In the genomic region with DNA sequence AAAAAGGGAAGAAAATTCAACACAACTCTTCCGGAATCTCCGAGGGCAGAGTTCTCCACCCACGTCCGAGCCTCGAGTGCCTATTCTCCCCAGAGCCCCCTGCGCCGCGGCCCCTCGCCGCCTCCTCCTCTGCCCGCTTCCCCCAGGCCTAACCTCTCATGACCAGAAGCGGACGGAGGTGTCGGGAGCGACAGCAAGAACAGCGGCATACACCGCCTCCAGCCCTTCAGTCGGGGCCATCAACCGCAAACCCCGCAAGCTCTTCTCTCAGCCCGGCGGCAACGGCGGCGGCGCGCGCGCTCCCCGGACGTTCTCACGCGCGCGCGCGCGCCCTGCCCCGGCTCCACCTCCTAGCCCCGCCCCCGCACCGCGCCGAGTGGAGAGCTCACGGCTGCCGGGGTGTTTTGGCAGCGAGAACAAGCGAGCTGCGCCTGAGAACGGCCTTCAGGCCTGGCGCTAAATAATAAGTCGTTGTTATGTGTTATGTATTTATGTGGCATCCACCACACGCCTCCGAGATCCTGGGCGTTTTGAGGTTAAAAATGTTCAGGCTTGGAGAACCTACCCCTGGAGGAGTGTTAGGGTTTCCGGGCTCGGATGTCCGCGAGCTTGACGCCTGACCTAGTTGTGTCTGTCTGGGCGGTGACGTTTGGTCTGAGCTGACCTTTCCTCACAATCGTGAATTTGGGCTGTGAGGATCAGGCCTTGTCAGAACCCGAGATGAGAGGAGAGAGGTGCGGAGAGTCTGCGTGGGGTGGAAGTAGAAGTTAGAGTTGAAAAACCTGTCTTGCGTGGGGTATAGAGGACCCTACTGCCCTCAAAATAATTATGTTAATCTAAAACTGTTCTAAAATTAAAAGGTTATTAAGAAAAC, we compare ENCODE assay signal across 8 cellular contexts. TPM values are rescaled to one million over a fixed set of nuclear protein-coding genes. Genes with fewer than 3 reads are reported as not detected.
DNase-seq lines count a peak whose midpoint lies in the region; ATAC-seq and TF ChIP-seq lines count a peak whose summit lies in the region.

A gene with protein sequence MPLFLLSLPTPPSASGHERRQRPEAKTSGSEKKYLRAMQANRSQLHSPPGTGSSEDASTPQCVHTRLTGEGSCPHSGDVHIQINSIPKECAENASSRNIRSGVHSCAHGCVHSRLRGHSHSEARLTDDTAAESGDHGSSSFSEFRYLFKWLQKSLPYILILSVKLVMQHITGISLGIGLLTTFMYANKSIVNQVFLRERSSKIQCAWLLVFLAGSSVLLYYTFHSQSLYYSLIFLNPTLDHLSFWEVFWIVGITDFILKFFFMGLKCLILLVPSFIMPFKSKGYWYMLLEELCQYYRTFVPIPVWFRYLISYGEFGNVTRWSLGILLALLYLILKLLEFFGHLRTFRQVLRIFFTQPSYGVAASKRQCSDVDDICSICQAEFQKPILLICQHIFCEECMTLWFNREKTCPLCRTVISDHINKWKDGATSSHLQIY (minus strand): TSS at position 286 of the 874 bp plus-strand sequence. CDS start 77 bp downstream, at position 209.

- intact Hi-C loops in IMR-90 (cut with micrococcal nuclease): loop anchor here (10.0 kb wide), 1 partner anchor 70 kb away; no protein-coding TSS in a partner anchor

- peak within 1 kb of the TSS; percentile 21 to 99 for H4K8ac ChIP-seq in IMR-90 (ENCODE audit: low read depth in 2 of 2, low read length in 2 of 2)

- H3K4ac ChIP-seq in IMR-90 (ENCODE audit: low read depth, low read length): peak within 1 kb of the TSS; percentile 96

- peak within 1 kb of the TSS; percentile 93 for H4K91ac ChIP-seq in IMR-90 (ENCODE audit: insufficient read depth, low read depth, low read length)

- peaks cover 28% of the 10 kb centered on the region for H3K4me1 Mint-ChIP-seq in activated T-cell treated with anti-CD3 and anti-CD28 coated beads, Interleukin-2, amount 50 U/mL, for 24 hours (ENCODE audit: low read depth)

- H4K5ac ChIP-seq in IMR-90 (ENCODE audit: low read depth, low read length): peak within 1 kb of the TSS; percentile 95

- peak within 1 kb of the TSS; percentile 86; the same call in 1 of the 2 replicates for H2BK20ac ChIP-seq in IMR-90 (ENCODE audit: low read depth, low read length)

- no peak for TF ChIP-seq CTCF in IMR-90 (conservative IDR thresholded peaks at IDR 0.05; ENCODE audit: low read depth, low read length)
- TF ChIP-seq CTCF in epithelial cell of proximal tubule (conservative IDR thresholded peaks at IDR 0.05; ENCODE audit: low read depth, low read length): no peak

- no peaks in the 10 kb centered on the region for H3K9me3 ChIP-seq in IMR-90 (ENCODE audit: control insufficient read depth, insufficient read depth, low read length)

- peak within 1 kb of the TSS; percentile 84 for H3K18ac ChIP-seq in IMR-90 (ENCODE audit: low read depth, low read length)

- H3K14ac ChIP-seq in IMR-90 (replicated peaks; ENCODE audit: low read depth, low read length): peak within 1 kb of the TSS; percentile 98

- peak within 1 kb of the TSS; percentile 83 for H3K4me3 ChIP-seq in IMR-90 (ENCODE audit: insufficient read depth, low read depth, low read length)
- H3K4me3 ChIP-seq in epithelial cell of proximal tubule (ENCODE audit: low read depth, low read length): peak within 1 kb of the TSS; percentile 77

- no TSS peak for BruUV-seq in IMR-90 (replicated peaks; lab: Mats Ljungman, UMichigan)

- peak within 1 kb of the TSS; percentile 97 for H2AFZ ChIP-seq in IMR-90 (replicated peaks; ENCODE audit: low read length, poor library complexity)

- H2AK5ac ChIP-seq in IMR-90 (ENCODE audit: low read depth, low read length): peak within 1 kb of the TSS; percentile 33; the same call in 1 of the 2 replicates

- H4K20me1 ChIP-seq in IMR-90 (ENCODE audit: insufficient read depth, low read length): no peaks in the 10 kb centered on the region

- H3K27me3 Mint-ChIP-seq in activated T-cell treated with anti-CD3 and anti-CD28 coated beads, Interleukin-2, amount 50 U/mL, for 24 hours: no peaks in the 10 kb centered on the region

- H3K36me3 Mint-ChIP-seq in activated T-cell treated with anti-CD3 and anti-CD28 coated beads, Interleukin-2, amount 50 U/mL, for 24 hours (ENCODE audit: low read depth): peaks cover 34% of the 10 kb centered on the region

- POLR2A ChIA-PET in IMR-90 (lab: Charles Lee; ENCODE audit: unreplicated experiment): no interaction called here

- ATAC-seq in GM21390 (IDR thresholded peaks at IDR 0.05; ENCODE audit: unreplicated experiment): peak; percentile 79
- ATAC-seq in IMR-90 (ENCODE audit: low read depth): peak; percentile 95

- peak within 1 kb of the TSS; percentile 83 for H2BK5ac ChIP-seq in IMR-90 (ENCODE audit: low read depth, low read length, poor library complexity, severe bottlenecking)

- peak within 1 kb of the TSS; percentile 93 for H2BK120ac ChIP-seq in IMR-90 (ENCODE audit: low read depth, low read length)

- no peak; the same call in 1 of the 2 replicates for TF ChIP-seq POLR2A in IMR-90 (IDR thresholded peaks at IDR 0.05; ENCODE audit: low read depth, low read length)

- H3K27me3 ChIP-seq in IMR-90 (ENCODE audit: control insufficient read depth, insufficient read depth, low read length): no peaks in the 10 kb centered on the region

- H2AK9ac ChIP-seq in IMR-90 (replicated peaks; ENCODE audit: low read depth, low read length, poor library complexity): peak within 1 kb of the TSS; percentile 57

- H3K79me1 ChIP-seq in IMR-90 (ENCODE audit: low read depth in 1 of 2, low read length in 2 of 2): peaks cover 0 to 21% of the 10 kb centered on the region in 2 experiments; a peak in 3 of 4 replicates

- peak within 1 kb of the TSS; percentile 92 for H3K23ac ChIP-seq in IMR-90 (ENCODE audit: low read depth, low read length)

- peaks cover 4% of the 10 kb centered on the region; the same call in 1 of the 2 replicates for H3K9me1 ChIP-seq in IMR-90 (ENCODE audit: insufficient read depth, low read length)

- H3K4me3 Mint-ChIP-seq in activated T-cell treated with anti-CD3 and anti-CD28 coated beads, Interleukin-2, amount 50 U/mL, for 24 hours: peak within 1 kb of the TSS; percentile 91

- H3K36me3 ChIP-seq in IMR-90 (ENCODE audit: control insufficient read depth, insufficient read depth, low read length): peaks cover 1% of the 10 kb centered on the region; the same call in 1 of the 2 replicates

- no peak for TF ChIP-seq RAD21 in IMR-90 (IDR thresholded peaks at IDR 0.05; ENCODE audit: low read length)

- H3K27ac Mint-ChIP-seq in activated T-cell treated with anti-CD3 and anti-CD28 coated beads, Interleukin-2, amount 50 U/mL, for 24 hours: peak within 1 kb of the TSS; percentile 95

- peak within 1 kb of the TSS; percentile 71 for H3K56ac ChIP-seq in IMR-90 (ENCODE audit: extremely low read depth, insufficient read depth, low read length)

- peak within 1 kb of the TSS; percentile 26; the same call in 1 of the 3 replicates for H2BK15ac ChIP-seq in IMR-90 (ENCODE audit: low read depth, low read length)

- H3K9me3 Mint-ChIP-seq in activated T-cell treated with anti-CD3 and anti-CD28 coated beads, Interleukin-2, amount 50 U/mL, for 24 hours: no peaks in the 10 kb centered on the region

- H3K4me1 ChIP-seq in IMR-90 (ENCODE audit: control insufficient read depth, insufficient read depth, low read length): peaks cover 5% of the 10 kb centered on the region

- DNase-seq in COLO668 (lab: John Stamatoyannopoulos, UW; ENCODE audit: unreplicated experiment) (peak; percentile 92), IMR-90 (peak; percentile 75), epithelial cell of proximal tubule (ENCODE audit: low read depth) (peak; percentile 27), mucosa of gallbladder (ENCODE audit: low spot score) (peak; percentile 89)
- DNase-seq in activated T-cell treated with anti-CD3 and anti-CD28 coated beads, Interleukin-2, amount 50 U/mL, for 24 hours: peak; percentile 95
- peak; percentile 83 to 89 for DNase-seq in stimulated activated CD8-positive, alpha-beta memory T cell treated with anti-CD3 and anti-CD28 coated beads, Interleukin-4, amount 100 ng/mL, for 1 hour (ENCODE audit: low read depth in 2 of 2, low spot score in 1 of 2)

- CTCF ChIA-PET in IMR-90 (lab: Yijun Ruan, JAX): interaction anchor here (0.6 to 1.0 kb wide), 4 partner anchors 8 to 1281 kb away, joined by 3 read pairs; no protein-coding TSS in a partner anchor

- in situ Hi-C loops in IMR-90 (cut with MboI; ENCODE audit: low sequenced_read_pairs): loop anchor here (10.0 kb wide), 1 partner anchor 70 kb away; no protein-coding TSS in a partner anchor

- dilution Hi-C loops in IMR-90 (cut with HindIII; ENCODE audit: low sequenced_read_pairs, unreplicated experiment): no loop called here

- H3K9ac ChIP-seq in IMR-90 (ENCODE audit: low read depth, low read length): peak within 1 kb of the TSS; percentile 81

- 0% methylated on average over 4 of the region's 67 CpGs; no CpG with 5 or more reads in 1 of the 2 experiments for WGBS in IMR-90 (ENCODE audit: extremely low coverage in 2 of 2, insufficient read length in 1 of 2), 2 experiments

- H3K4me2 ChIP-seq in IMR-90 (ENCODE audit: low read depth, low read length): peak within 1 kb of the TSS; percentile 96

- peak within 1 kb of the TSS; percentile 82 for H3K27ac ChIP-seq in IMR-90 (ENCODE audit: insufficient read depth, low read length)

TF ChIP-seq in IMR-90, 13 proteins besides CTCF, POLR2A, EP300 and RAD21 (continues in another document):
- TF ChIP-seq MXI1 (IDR thresholded peaks at IDR 0.05; ENCODE audit: borderline replicate concordance, low read depth, low read length) (no peak), BHLHE40 (IDR thresholded peaks at IDR 0.05; ENCODE audit: low read depth, low read length) (no peak; the same call in 1 of the 2 replicates), MAZ (IDR thresholded peaks at IDR 0.05; ENCODE audit: borderline replicate concordance, low read depth, low read length) (peak; percentile 51; the same call in 1 of the 2 replicates), CHD1 (IDR thresholded peaks at IDR 0.05; ENCODE audit: low read depth, low read length) (no peak)

RNA-seq across cellular contexts. Expression of the gene that starts here (rescaled TPM):
- 18.3 and 22.2 TPM in 2 replicates for total RNA-seq in IMR-90 (2012; rRNA removed)
- 13.4 and 15.7 TPM in 2 replicates for polyA plus RNA-seq in IMR-90 (2012; rRNA removed)
- 4.3 and 5.9 TPM in 2 replicates for polyA plus RNA-seq in IMR-90 (2012; cell fraction: cytosol; rRNA removed)
- polyA plus RNA-seq in IMR-90 (2012; cell fraction: nucleus; rRNA removed; ENCODE audit: low replicate concordance): 15.3 and 35.4 TPM in 2 replicates
- polyA plus RNA-seq in PFSK-1 (2012; ENCODE audit: insufficient read length, low read depth): 21.7 TPM
- 4.8 and 15.1 TPM in 2 replicates for total RNA-seq in epithelial cell of proximal tubule
- total RNA-seq in mucosa of gallbladder: 21.4 TPM

Comparison
In these comparisons a context has a peak if more than half of its experiments do, and no peak if none do; other contexts are left out.
1. Peak in every context shown above with its lines: DNase-seq, ATAC-seq, H3K4me3 ChIP-seq and H3K27ac ChIP-seq.
2. DNase-seq: peak in every context shown above with its lines; median percentile 95 in activated T-cell treated with anti-CD3 and anti-CD28 coated beads, Interleukin-2, amount 50 U/mL, for 24 hours; 92 in COLO668; 89 in mucosa of gallbladder; 86 in stimulated activated CD8-positive, alpha-beta memory T cell treated with anti-CD3 and anti-CD28 coated beads, Interleukin-4, amount 100 ng/mL, for 1 hour; 75 in IMR-90; 27 in epithelial cell of proximal tubule.